ENCODE assay signal across 9 cellular contexts in genomic region chr2:27072950-27073349, GRCh38. TPM values are rescaled to one million over a fixed set of nuclear protein-coding genes. Genes with fewer than 3 reads are reported as not detected.
DNase-seq lines count a peak whose midpoint lies in the region; ATAC-seq and TF ChIP-seq lines count a peak whose summit lies in the region.
"Had no signal": no experiment of that assay in that cellular context is flagged by ENCODE, and none has a peak within 500 bp of the region (broad histone marks: within the 10 kb centered on the region; RNA-seq: fewer than 3 reads in every experiment).

No MANE protein-coding gene starts in this region.

- no peaks in the 10 kb centered on the region for H3K9me3 Mint-ChIP-seq in activated T-cell treated with anti-CD3 and anti-CD28 coated beads, Interleukin-2, amount 50 U/mL, for 4 hours
- H3K9me3 Mint-ChIP-seq in brain, result peaks cover 0 to 6% (median 0%) of the 10 kb centered on the region in 5 experiments

- intact Hi-C loops in tibial artery (cut with DNase I; ENCODE audit: low total_unique reads), result no loop called here

- H3K4me3 ChIP-seq in mesodermal cell (ENCODE audit: extremely low read depth, insufficient read depth, low read length, poor library complexity, severe bottlenecking) (no peak overlapping the region), tibial artery (no peak overlapping the region)

- no peaks in the 10 kb centered on the region for H3K27me3 Mint-ChIP-seq in activated T-cell treated with anti-CD3 and anti-CD28 coated beads, Interleukin-2, amount 50 U/mL, for 4 hours (ENCODE audit: low read depth)
- H3K27me3 Mint-ChIP-seq in brain, result peaks cover 9% of the 10 kb centered on the region

- no peak for DNase-seq in activated T-cell treated with anti-CD3 and anti-CD28 coated beads, Interleukin-2, amount 50 U/mL, for 4 hours
- DNase-seq in activated T-cell treated with anti-CD3 and anti-CD28 coated beads for 4 hours (no peak), tibial artery (no peak), 8988T (no peak), D341Med (ENCODE audit: low spot score) (no peak)
- DNase-seq: NCI-H1694 treated with DMSO at 0.1 percent for 48 hours had no signal

- peaks cover 29% of the 10 kb centered on the region for H3K36me3 ChIP-seq in mesodermal cell (ENCODE audit: control insufficient read depth, insufficient read depth, low read length)
- H3K36me3 ChIP-seq in tibial artery, result peaks cover 0 to 22% (median 6%) of the 10 kb centered on the region in 3 donors

- no peaks in the 10 kb centered on the region for H3K9me3 ChIP-seq in mesodermal cell (ENCODE audit: control insufficient read depth, low read length)
- no peaks in the 10 kb centered on the region for H3K9me3 ChIP-seq in tibial artery

- H3K27me3 ChIP-seq in tibial artery, result no peaks in the 10 kb centered on the region

- WGBS in mesodermal cell (ENCODE audit: insufficient coverage in 2 of 2), 2 experiments, result 79 to 83% methylated on average over 3 of the region's 4 CpGs

- TF ChIP-seq CTCF in brain (conservative IDR thresholded peaks at IDR 0.05) (no peak), tibial artery (IDR thresholded peaks at IDR 0.05) (no peak)

- H3K36me3 Mint-ChIP-seq in activated T-cell treated with anti-CD3 and anti-CD28 coated beads, Interleukin-2, amount 50 U/mL, for 4 hours (ENCODE audit: insufficient read depth), result peaks cover 12% of the 10 kb centered on the region
- H3K36me3 Mint-ChIP-seq in brain, result peaks cover 30% of the 10 kb centered on the region

- H3K4me1 Mint-ChIP-seq in activated T-cell treated with anti-CD3 and anti-CD28 coated beads, Interleukin-2, amount 50 U/mL, for 4 hours (ENCODE audit: low read depth), result peaks cover 71% of the 10 kb centered on the region
- peaks cover 85% of the 10 kb centered on the region for H3K4me1 Mint-ChIP-seq in brain

- H3K27ac ChIP-seq in mesodermal cell (ENCODE audit: low read depth, low read length, severe bottlenecking) (peak overlapping the region; percentile 90), tibial artery (peak overlapping the region; percentile 96 to 98)

- peak overlapping the region; percentile 81 for H3K4me3 Mint-ChIP-seq in activated T-cell treated with anti-CD3 and anti-CD28 coated beads, Interleukin-2, amount 50 U/mL, for 4 hours
- H3K4me3 Mint-ChIP-seq in brain, result peak overlapping the region; percentile 89 to 93 (median 91)

- no peak for ATAC-seq in activated T-cell treated with anti-CD3 and anti-CD28 coated beads, Interleukin-2, amount 50 U/mL, for 4 hours
- no peak for ATAC-seq in GM21515 (IDR thresholded peaks at IDR 0.05; ENCODE audit: unreplicated experiment)

- H3K27ac Mint-ChIP-seq in brain, result peak overlapping the region; percentile 97 to 99 (median 98)

- H3K4me1 ChIP-seq in mesodermal cell (ENCODE audit: control insufficient read depth, insufficient read depth, low read length, poor library complexity, severe bottlenecking), result peaks cover 16% of the 10 kb centered on the region
- peaks cover 3 to 82% (median 59%) of the 10 kb centered on the region in 4 donors for H3K4me1 ChIP-seq in tibial artery

RNA-seq across cellular contexts. Expression of gene OST4, which starts 1.5 kb away (rescaled TPM):
- 100 to 1,000 TPM; 225 to 244 (median 229) TPM for total RNA-seq in activated T-cell treated with anti-CD3 and anti-CD28 coated beads, Interleukin-2, amount 50 U/mL, for 4 hours
- polyA plus RNA-seq in brain (ENCODE audit: insufficient read depth, low read depth, low replicate concordance), result 361 TPM
- 352 TPM for polyA plus RNA-seq in mesodermal cell (2013, experiment 1 of 2)
- polyA plus RNA-seq in mesodermal cell (2013, experiment 2 of 2), result 309 TPM

RNA-seq across cellular contexts. Expression of gene EMILIN1, which starts 5.5 kb away (rescaled TPM):
- 1 to 10 TPM in 2 of 3 donors, under 1 TPM in 1; 0.76 to 1.4 (median 1.3) TPM for total RNA-seq in activated T-cell treated with anti-CD3 and anti-CD28 coated beads, Interleukin-2, amount 50 U/mL, for 4 hours
- 6.2 TPM for polyA plus RNA-seq in brain (ENCODE audit: insufficient read depth, low read depth, low replicate concordance)
- polyA plus RNA-seq in mesodermal cell (2013, experiment 1 of 2), result 35.8 TPM
- polyA plus RNA-seq in mesodermal cell (2013, experiment 2 of 2), result 26.7 TPM

RNA-seq across cellular contexts. Expression of gene KHK, which starts 13.6 kb away (rescaled TPM):
- total RNA-seq in activated T-cell treated with anti-CD3 and anti-CD28 coated beads, Interleukin-2, amount 50 U/mL, for 4 hours, result 10 to 100 TPM in 1 of 3 donors, 1 to 10 TPM in 2; 5.2 to 10.7 (median 5.5) TPM
- 9.2 TPM for polyA plus RNA-seq in brain (ENCODE audit: insufficient read depth, low read depth, low replicate concordance)
- 1.2 TPM for polyA plus RNA-seq in mesodermal cell (2013, experiment 1 of 2)
- polyA plus RNA-seq in mesodermal cell (2013, experiment 2 of 2), result 1.1 TPM

RNA-seq across cellular contexts. Expression of gene AGBL5, which starts 21.5 kb away (rescaled TPM):
- 10 to 100 TPM in 1 of 3 donors, 1 to 10 TPM in 2; 6.5 to 11.2 (median 9.2) TPM for total RNA-seq in activated T-cell treated with anti-CD3 and anti-CD28 coated beads, Interleukin-2, amount 50 U/mL, for 4 hours
- 70.8 TPM for polyA plus RNA-seq in brain (ENCODE audit: insufficient read depth, low read depth, low replicate concordance)
- polyA plus RNA-seq in mesodermal cell (2013, experiment 1 of 2), result 60.1 TPM
- 55.2 TPM for polyA plus RNA-seq in mesodermal cell (2013, experiment 2 of 2)

RNA-seq across cellular contexts. Expression of gene TMEM214, which starts 40.2 kb away (rescaled TPM):
- total RNA-seq in activated T-cell treated with anti-CD3 and anti-CD28 coated beads, Interleukin-2, amount 50 U/mL, for 4 hours, result 10 to 100 TPM; 59.0 to 71.3 (median 60.4) TPM
- 42.2 TPM for polyA plus RNA-seq in brain (ENCODE audit: insufficient read depth, low read depth, low replicate concordance)
- 83.5 TPM for polyA plus RNA-seq in mesodermal cell (2013, experiment 1 of 2)
- 72.4 TPM for polyA plus RNA-seq in mesodermal cell (2013, experiment 2 of 2)
